ENCODE assay signal across 7 cellular contexts in genomic region chr1:37859507-37860345, GRCh38. TPM values are rescaled to one million over a fixed set of nuclear protein-coding genes. Genes with fewer than 3 reads are reported as not detected.
DNase-seq lines count a peak whose midpoint lies in the region; ATAC-seq, FAIRE-seq and TF ChIP-seq lines count a peak whose summit lies in the region.

Gene MTF1, minus strand, starts transcription at chr1:37859592. Its CDS starts 1,934 bp downstream, at chr1:37857658.

- H3K36me3 Mint-ChIP-seq in astrocyte (ENCODE audit: low read depth, unreplicated experiment), result peaks cover 4% of the 10 kb centered on the region

- FAIRE-seq in astrocyte (lab: Jason Lieb, UNC), result no peak

- peak within 1 kb of the TSS; percentile 75 for H2AFZ ChIP-seq in astrocyte (ENCODE audit: low read depth, low read length)
- H2AFZ ChIP-seq in hepatocyte, result peak within 1 kb of the TSS; percentile 80

- ATAC-seq in GM18505 (IDR thresholded peaks at IDR 0.05; ENCODE audit: unreplicated experiment), result peak; percentile 86
- peak; percentile 91 for ATAC-seq in HG02973 (IDR thresholded peaks at IDR 0.05; ENCODE audit: unreplicated experiment)

- TF ChIP-seq CTCF in astrocyte (IDR thresholded peaks at IDR 0.05; ENCODE audit: insufficient read depth, low read depth, low read length) (peak; percentile 68), hepatocyte (IDR thresholded peaks at IDR 0.05; ENCODE audit: poor library complexity) (peak; percentile 77)

- peak within 1 kb of the TSS; percentile 89 for H3K4me3 ChIP-seq in astrocyte (ENCODE audit: insufficient read depth, low read depth, low read length)
- peak within 1 kb of the TSS; percentile 86 for H3K4me3 ChIP-seq in hepatocyte

- no peaks in the 10 kb centered on the region for H3K27me3 Mint-ChIP-seq in astrocyte (ENCODE audit: low read depth, unreplicated experiment)

- H3K9me3 Mint-ChIP-seq in astrocyte (ENCODE audit: unreplicated experiment), result no peaks in the 10 kb centered on the region

- TF ChIP-seq POLR2A in GM18505 (IDR thresholded peaks at IDR 0.05; ENCODE audit: borderline replicate concordance, extremely low read depth, insufficient read depth, insufficient read length), result peak; percentile 79

- H3K4me2 ChIP-seq in astrocyte (ENCODE audit: low read length) (peak within 1 kb of the TSS; percentile 90), hepatocyte (peak within 1 kb of the TSS; percentile 93)

- peak within 1 kb of the TSS; percentile 96 for H3K4me3 Mint-ChIP-seq in astrocyte (ENCODE audit: unreplicated experiment)

- peak within 1 kb of the TSS; percentile 92 for H3K9ac ChIP-seq in astrocyte (ENCODE audit: low read length)

- H3K36me3 ChIP-seq in astrocyte (ENCODE audit: insufficient read depth, low read length) (peaks cover 15% of the 10 kb centered on the region), hepatocyte (replicated peaks; ENCODE audit: insufficient read depth, low read depth) (no peaks in the 10 kb centered on the region)

- H4K20me1 ChIP-seq in astrocyte (ENCODE audit: insufficient read depth, low read length), result peaks cover 20% of the 10 kb centered on the region
- H4K20me1 ChIP-seq in hepatocyte (ENCODE audit: insufficient read depth, poor library complexity, severe bottlenecking), result peaks cover 8% of the 10 kb centered on the region

- no peaks in the 10 kb centered on the region for H3K9me2 ChIP-seq in hepatocyte (replicated peaks; ENCODE audit: insufficient read depth)

- H3K9me3 ChIP-seq in astrocyte (ENCODE audit: insufficient read depth, low read depth, low read length), result no peaks in the 10 kb centered on the region
- no peaks in the 10 kb centered on the region for H3K9me3 ChIP-seq in hepatocyte (ENCODE audit: low read depth)

- H3K27ac Mint-ChIP-seq in astrocyte (ENCODE audit: unreplicated experiment), result peak within 1 kb of the TSS; percentile 96

- H3K27ac ChIP-seq in astrocyte (ENCODE audit: low read depth, low read length), result peak within 1 kb of the TSS; percentile 79
- peak within 1 kb of the TSS; percentile 96 for H3K27ac ChIP-seq in hepatocyte

- no peaks in the 10 kb centered on the region for H3K27me3 ChIP-seq in astrocyte (ENCODE audit: insufficient read depth, low read length)
- no peaks in the 10 kb centered on the region for H3K27me3 ChIP-seq in hepatocyte

- DNase-seq in NCI-H2029 (lab: John Stamatoyannopoulos, UW), result peak; percentile 100
- peak; percentile 95 for DNase-seq in T-helper 22 cell (ENCODE audit: low read depth)
- DNase-seq in astrocyte (ENCODE audit: low read depth), result peak; percentile 92
- DNase-seq in hepatocyte (ENCODE audit: low spot score), result peak; percentile 98
- peak; percentile 99 for DNase-seq in retina

- H3K79me2 ChIP-seq in astrocyte (ENCODE audit: insufficient read depth, low read length) (peaks cover 41% of the 10 kb centered on the region), hepatocyte (peaks cover 43% of the 10 kb centered on the region)

- H3K4me1 Mint-ChIP-seq in astrocyte (ENCODE audit: low read depth, unreplicated experiment), result peaks cover 9% of the 10 kb centered on the region

- H3K4me1 ChIP-seq in astrocyte (ENCODE audit: insufficient read depth, low read length), result peaks cover 6% of the 10 kb centered on the region
- H3K4me1 ChIP-seq in hepatocyte (ENCODE audit: insufficient read depth), result peaks cover 27% of the 10 kb centered on the region

- 1% methylated on average over 60 of the region's 61 CpGs for WGBS in hepatocyte (ENCODE audit: low lambda C conversion rate, missing lambda C conversion rate)

RNA-seq across cellular contexts. Expression of gene MTF1, which starts in this region (rescaled TPM):
- total RNA-seq in astrocyte, result 16.6 and 16.7 TPM in 2 replicates
- total RNA-seq in hepatocyte, result 4.7 and 5.1 TPM in 2 replicates
- 5.0 and 8.0 TPM in 2 replicates for polyA plus RNA-seq in hepatocyte

Comparison
In these comparisons a context has a peak if more than half of its experiments do, and no peak if none do; other contexts are left out.
1. Peak in every context shown above with its lines: DNase-seq, ATAC-seq, H3K4me3 ChIP-seq and H3K27ac ChIP-seq.